Comparison of ENCODE assay signal across 1 cellular context in genomic region chr9:35112257-35113020, GRCh38.
TF ChIP-seq lines count a peak whose summit lies in the region.

No MANE protein-coding gene starts in this region.

TF ChIP-seq in A549, 52 proteins besides CTCF, POLR2A, EP300 and RAD21 (continued from another document):
- TF ChIP-seq MAFK (IDR thresholded peaks at IDR 0.05; ENCODE audit: partially characterized antibody) (no peak), RCOR1 (IDR thresholded peaks at IDR 0.05; ENCODE audit: low read depth, low read length) (no peak), CBX8 (IDR thresholded peaks at IDR 0.05) (no peak), HMGXB4 (CRISPR knock-in tag; IDR thresholded peaks at IDR 0.05; ENCODE audit: borderline replicate concordance) (no peak), JUN (IDR thresholded peaks at IDR 0.05) (no peak), POLR2AphosphoS2 (conservative IDR thresholded peaks at IDR 0.05; ENCODE audit: low read length) (no peak), HDAC2 (IDR thresholded peaks at IDR 0.05) (no peak), ESRRA (IDR thresholded peaks at IDR 0.05; ENCODE audit: borderline replicate concordance, low read length) (no peak), KDM5A (IDR thresholded peaks at IDR 0.05) (no peak), ELK1 (IDR thresholded peaks at IDR 0.05; ENCODE audit: low read depth, low read length) (no peak)
